19 cellular contexts compared by ENCODE assay signal in the genomic region with DNA sequence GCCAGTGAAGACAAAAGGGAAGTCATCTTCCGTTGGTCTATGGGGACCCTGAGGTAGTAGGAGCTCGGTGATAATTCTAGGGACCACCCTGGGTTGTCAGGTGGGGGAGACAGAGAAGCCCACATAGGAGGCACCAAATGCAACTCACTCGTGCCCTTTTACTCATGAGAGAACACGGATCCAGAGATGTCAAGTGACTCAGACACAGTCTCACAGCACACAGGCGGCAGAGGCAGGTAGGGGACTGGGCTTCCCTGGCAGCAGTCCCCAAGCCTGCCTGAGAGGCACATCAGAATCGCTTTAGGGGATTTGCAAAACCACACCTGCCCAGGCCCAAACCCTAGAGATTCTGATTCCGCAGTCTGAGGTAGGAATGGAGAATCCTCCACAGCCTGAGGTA. TPM values are rescaled to one million over a fixed set of nuclear protein-coding genes. Genes with fewer than 3 reads are reported as not detected.
A peak's percentile ranks its signal among the peaks of the same experiment; 100 is the strongest.
DNase-seq lines count a peak whose midpoint lies in the region; ATAC-seq, FAIRE-seq and TF ChIP-seq lines count a peak whose summit lies in the region.
"Had no signal": no experiment of that assay in that cellular context is flagged by ENCODE, and none has a peak within 500 bp of the region (broad histone marks: within the 10 kb centered on the region; RNA-seq: fewer than 3 reads in every experiment).

No MANE protein-coding gene starts in this region.

- H3K27ac ChIP-seq in H1 (ENCODE audit: low read depth, low read length) (no peak overlapping the region), H9 (ENCODE audit: insufficient read length, low read depth, low read length) (no peak overlapping the region)
- H3K27ac ChIP-seq: epithelial cell of prostate, right lobe of liver had no signal

- H3K4me1 Mint-ChIP-seq in activated naive CD4-positive, alpha-beta T cell treated with anti-CD3 and anti-CD28 coated beads, Interleukin-2, amount 50 U/mL, for 24 hours, result peaks cover 85% of the 10 kb centered on the region
- H3K4me1 Mint-ChIP-seq in activated B cell treated with CpG ODN at 0.5 μM for 24 hours (peaks cover 78% of the 10 kb centered on the region), H9 (peaks cover 0 to 5% of the 10 kb centered on the region in 2 experiments; a peak in 2 of 4 replicates)

- no peaks in the 10 kb centered on the region for H3K36me3 ChIP-seq in H1 (ENCODE audit: control insufficient read depth in 2 of 4, insufficient read depth in 4 of 4, low read length in 3 of 4)
- H3K36me3 ChIP-seq: right lobe of liver had no signal

- peak overlapping the region; percentile 37; the same call in 1 of the 2 replicates for H2BK15ac ChIP-seq in H1 (ENCODE audit: low read length)
- no peak overlapping the region for H2BK15ac ChIP-seq in H9 (ENCODE audit: low read depth, low read length)

- H3T11ph ChIP-seq in H9 (ENCODE audit: low read length), result no peak overlapping the region

- H3K9me3 Mint-ChIP-seq in activated naive CD4-positive, alpha-beta T cell treated with anti-CD3 and anti-CD28 coated beads, Interleukin-2, amount 50 U/mL, for 24 hours, result no peaks in the 10 kb centered on the region
- no peaks in the 10 kb centered on the region for H3K9me3 Mint-ChIP-seq in activated B cell treated with CpG ODN at 0.5 μM for 24 hours
- H3K9me3 Mint-ChIP-seq in H9, result no peaks in the 10 kb centered on the region
- H3K9me3 Mint-ChIP-seq: HFFc6 had no signal

- H4K5ac ChIP-seq in H1 (ENCODE audit: insufficient read length, low read depth, low read length) (no peak overlapping the region), H9 (ENCODE audit: insufficient read length, low read depth, low read length) (no peak overlapping the region)

- no peak for FAIRE-seq in H1 (lab: Jason Lieb, UNC)
- FAIRE-seq: frontal cortex had no signal

- no peak for ATAC-seq in activated B cell treated with CpG ODN at 0.5 μM for 24 hours (ENCODE audit: low read depth)
- no peak for ATAC-seq in HG03460 (IDR thresholded peaks at IDR 0.05; ENCODE audit: unreplicated experiment)
- ATAC-seq: right lobe of liver had no signal

- CTCF ChIA-PET in activated B cell treated with CpG ODN at 0.5 μM for 24 hours (lab: Charles Lee), result interaction anchor here (1.0 to 1.4 kb wide), 2 partner anchors 10 to 113 kb away, joined by 3 to 4 read pairs; no protein-coding TSS in a partner anchor
- CTCF ChIA-PET in H1 (lab: Charles Lee; ENCODE audit: partially characterized antibody), result interaction anchor here (0.6 to 2.9 kb wide), 5 partner anchors 9 to 244 kb away, joined by 3 to 14 read pairs (median 4); no protein-coding TSS in a partner anchor

- H3K14ac ChIP-seq in H1 (ENCODE audit: insufficient read length) (no peak overlapping the region), H9 (ENCODE audit: insufficient read depth, low read length) (no peak overlapping the region)

- H3K4me1 ChIP-seq in H1 (replicated peaks in 1 of 4; ENCODE audit: control insufficient read depth in 3 of 4, insufficient read depth in 4 of 4, low read length in 3 of 4), result no peaks in the 10 kb centered on the region
- no peaks in the 10 kb centered on the region for H3K4me1 ChIP-seq in H9 (ENCODE audit: insufficient read depth, low read length)
- H3K4me1 ChIP-seq: right lobe of liver had no signal

- H3K79me1 ChIP-seq in H1 (ENCODE audit: low read depth, low read length), result no peaks in the 10 kb centered on the region
- no peaks in the 10 kb centered on the region for H3K79me1 ChIP-seq in H9 (ENCODE audit: insufficient read depth, low read depth, low read length, poor library complexity, severe bottlenecking)

- H2AK5ac ChIP-seq in H1 (ENCODE audit: low read depth, low read length) (no peak overlapping the region), H9 (ENCODE audit: insufficient read length, low read length) (no peak overlapping the region)

- peak overlapping the region; percentile 86 for H3K27ac Mint-ChIP-seq in activated naive CD4-positive, alpha-beta T cell treated with anti-CD3 and anti-CD28 coated beads, Interleukin-2, amount 50 U/mL, for 24 hours
- no peak overlapping the region for H3K27ac Mint-ChIP-seq in activated B cell treated with CpG ODN at 0.5 μM for 24 hours
- no peak overlapping the region; a peak in 1 of 7 replicates for H3K27ac Mint-ChIP-seq in H9
- H3K27ac Mint-ChIP-seq: HFFc6 had no signal

- H3K18ac ChIP-seq in H1 (ENCODE audit: extremely low read depth, low read length) (no peak overlapping the region), H9 (ENCODE audit: insufficient read length, low read depth, low read length) (no peak overlapping the region)

- H2BK12ac ChIP-seq in H1 (ENCODE audit: low read depth, low read length) (no peak overlapping the region), H9 (ENCODE audit: insufficient read length, low read depth, low read length) (no peak overlapping the region)

- H3K9ac ChIP-seq in H1 (replicated peaks in 1 of 4; ENCODE audit: extremely low read depth in 1 of 4, low read depth in 3 of 4, low read length in 3 of 4), result no peak overlapping the region
- no peak overlapping the region for H3K9ac ChIP-seq in H9 (ENCODE audit: extremely low read depth, insufficient read length, low read length)

- POLR2A ChIA-PET in activated B cell treated with CpG ODN at 0.5 μM for 24 hours (lab: Charles Lee), result interaction anchor here (0.7 to 1.8 kb wide), 3 partner anchors 27 to 61 kb away, joined by 3 to 6 read pairs (median 3); no protein-coding TSS in a partner anchor
- POLR2A ChIA-PET in H1 (lab: Charles Lee; ENCODE audit: partially characterized antibody), result no interaction called here

- H3K4me3 ChIP-seq in H1 (ENCODE audit: extremely low read depth in 1 of 4, insufficient read depth in 2 of 4, low read depth in 3 of 4, low read length in 4 of 4), result no peak overlapping the region
- H3K4me3 ChIP-seq: right lobe of liver had no signal

- no peak for TF ChIP-seq POLR2A in H1 (IDR thresholded peaks at IDR 0.05; ENCODE audit: control extremely low read depth in 1 of 2, low read depth in 2 of 2, low read length in 2 of 2)

- no peak for TF ChIP-seq CTCF in activated B cell treated with CpG ODN at 0.5 μM for 24 hours (IDR thresholded peaks at IDR 0.05)
- TF ChIP-seq CTCF in H1 (IDR thresholded peaks at IDR 0.05; ENCODE audit: control extremely low read depth in 1 of 3, insufficient read depth in 1 of 3, low read depth in 1 of 3, low read length in 3 of 3), result no peak
- TF ChIP-seq CTCF in H9 (conservative IDR thresholded peaks at IDR 0.05), result no peak

- intact Hi-C loops in activated B cell treated with CpG ODN at 0.5 μM for 24 hours (cut with micrococcal nuclease), result no loop called here

- TF ChIP-seq RAD21 in H1 (IDR thresholded peaks at IDR 0.05 in 1 of 2, conservative IDR thresholded peaks at IDR 0.05 in 1 of 2; ENCODE audit: low read depth in 2 of 2, low read length in 2 of 2), result no peak

- H4K20me1 ChIP-seq in H1 (replicated peaks in 1 of 2; ENCODE audit: control insufficient read depth in 1 of 2, insufficient read depth in 2 of 2, low read length in 2 of 2) (no peaks in the 10 kb centered on the region), H9 (ENCODE audit: control insufficient read depth, insufficient read depth, insufficient read length) (no peaks in the 10 kb centered on the region)

- H3K9me3 ChIP-seq in H1 (ENCODE audit: insufficient read depth in 2 of 2, low read depth in 1 of 2, low read length in 1 of 2) (no peaks in the 10 kb centered on the region), H9 (ENCODE audit: control insufficient read depth, low read depth, low read length) (no peaks in the 10 kb centered on the region)
- H3K9me3 ChIP-seq: right lobe of liver had no signal

- no peak overlapping the region for H3K23ac ChIP-seq in H1 (ENCODE audit: insufficient read length)
- no peak overlapping the region for H3K23ac ChIP-seq in H9 (ENCODE audit: insufficient read length, low read depth, low read length)

- no peaks in the 10 kb centered on the region; the same call in 1 of the 2 replicates for H3K23me2 ChIP-seq in H1 (ENCODE audit: low read depth, low read length)
- H3K23me2 ChIP-seq in H9 (ENCODE audit: insufficient read length, low read depth, low read length, poor library complexity, severe bottlenecking), result no peaks in the 10 kb centered on the region

- no peak overlapping the region for H4K8ac ChIP-seq in H1 (ENCODE audit: extremely low read depth, insufficient read depth, low read length)
- no peak overlapping the region for H4K8ac ChIP-seq in H9 (replicated peaks; ENCODE audit: insufficient read length, low read depth, low read length)

- H3K56ac ChIP-seq in H1 (replicated peaks; ENCODE audit: insufficient read length, low read depth, low read length) (no peak overlapping the region), H9 (ENCODE audit: insufficient read length, low read depth, low read length) (no peak overlapping the region)

- H3K27me3 ChIP-seq in H1 (replicated peaks in 1 of 4; ENCODE audit: control insufficient read depth in 3 of 4, extremely low read depth in 1 of 4, insufficient read depth in 3 of 4, low read length in 3 of 4), result no peaks in the 10 kb centered on the region
- no peaks in the 10 kb centered on the region for H3K27me3 ChIP-seq in H9 (ENCODE audit: insufficient read depth, low read length)
- H3K27me3 ChIP-seq: right lobe of liver had no signal

- no peaks in the 10 kb centered on the region for H3K36me3 Mint-ChIP-seq in activated naive CD4-positive, alpha-beta T cell treated with anti-CD3 and anti-CD28 coated beads, Interleukin-2, amount 50 U/mL, for 24 hours
- H3K36me3 Mint-ChIP-seq in activated B cell treated with CpG ODN at 0.5 μM for 24 hours (ENCODE audit: low read depth) (no peaks in the 10 kb centered on the region), H9 (ENCODE audit: insufficient read depth in 1 of 3, low read depth in 3 of 3) (no peaks in the 10 kb centered on the region)

- WGBS in H1 (ENCODE audit: extremely low coverage in 1 of 2, insufficient coverage in 1 of 2, insufficient read length in 1 of 2, insufficient replicate concordance in 2 of 2, low coverage in 1 of 2, low lambda C conversion rate in 2 of 2, missing lambda C conversion rate in 1 of 2), 2 experiments, result 81% methylated on average over 7 of the region's 7 CpGs; no CpG with 5 or more reads in 1 of the 2 experiments
- no CpG with 5 or more reads among the region's 7 CpGs for WGBS in H9 (ENCODE audit: extremely low coverage, insufficient read length, low lambda C conversion rate)

- no peak for DNase-seq in activated naive CD4-positive, alpha-beta T cell treated with Interleukin-2 at 50 U/mL for 16 hours
- DNase-seq in activated B cell treated with CpG ODN at 0.5 μM for 24 hours, result no peak
- no peak for DNase-seq in H1 (ENCODE audit: low read depth in 1 of 2, low spot score in 2 of 2)
- DNase-seq in H9, result no peak
- no peak for DNase-seq in NCI-H524 treated with DMSO at 0.1 percent for 48 hours (lab: John Stamatoyannopoulos, UW)
- DNase-seq: activated CD4-positive, CD25-positive, alpha-beta regulatory T cell treated with anti-CD3 and anti-CD28 coated beads, Interleukin-2, amount 50 U/mL, for 72 hours; activated effector memory CD4-positive, alpha-beta T cell treated with Interleukin-2 at 50 U/mL for 16 hours; cortex of kidney; HFFc6; midbrain; NCI-H187; NCI-H446; nucleus accumbens; SHP77 had no signal

- TF ChIP-seq EP300 in H1 (IDR thresholded peaks at IDR 0.05; ENCODE audit: borderline replicate concordance in 1 of 2, low read depth in 2 of 2, low read length in 2 of 2), result no peak

- H3K79me2 ChIP-seq in H1 (ENCODE audit: control insufficient read depth in 1 of 2, insufficient read depth in 2 of 2, low read length in 2 of 2), result no peaks in the 10 kb centered on the region
- no peaks in the 10 kb centered on the region for H3K79me2 ChIP-seq in H9 (ENCODE audit: insufficient read depth, low read length)

- H3K4me2 ChIP-seq in H1 (ENCODE audit: insufficient read depth in 1 of 2, low read depth in 2 of 2, low read length in 2 of 2) (no peak overlapping the region), H9 (ENCODE audit: insufficient read depth, insufficient read length, low read length) (no peak overlapping the region)

- H4K91ac ChIP-seq in H1 (replicated peaks; ENCODE audit: insufficient read length, low read length) (no peak overlapping the region), H9 (ENCODE audit: insufficient read length, low read depth, low read length) (no peak overlapping the region)

- H2AFZ ChIP-seq in H1 (ENCODE audit: low read length), result no peak overlapping the region
- no peak overlapping the region for H2AFZ ChIP-seq in H9 (ENCODE audit: low read length)

- no peaks in the 10 kb centered on the region for H3K27me3 Mint-ChIP-seq in activated naive CD4-positive, alpha-beta T cell treated with anti-CD3 and anti-CD28 coated beads, Interleukin-2, amount 50 U/mL, for 24 hours
- H3K27me3 Mint-ChIP-seq in activated B cell treated with CpG ODN at 0.5 μM for 24 hours (no peaks in the 10 kb centered on the region), H9 (ENCODE audit: low read depth) (peaks cover 5% of the 10 kb centered on the region)

- H3K4me3 Mint-ChIP-seq in activated naive CD4-positive, alpha-beta T cell treated with anti-CD3 and anti-CD28 coated beads, Interleukin-2, amount 50 U/mL, for 24 hours, result peak overlapping the region; percentile 51
- peak overlapping the region; percentile 42 for H3K4me3 Mint-ChIP-seq in activated B cell treated with CpG ODN at 0.5 μM for 24 hours
- H3K4me3 Mint-ChIP-seq in H9, result no peak overlapping the region
- H3K4me3 Mint-ChIP-seq: HFFc6 had no signal

- H3K4ac ChIP-seq in H1 (replicated peaks; ENCODE audit: insufficient read length, low read depth, low read length), result no peak overlapping the region
- no peak overlapping the region for H3K4ac ChIP-seq in H9 (ENCODE audit: low read depth, low read length)

- no peak overlapping the region for H2BK5ac ChIP-seq in H1 (ENCODE audit: low read depth, low read length)
- H2BK5ac ChIP-seq in H9 (ENCODE audit: insufficient read length, low read length), result no peak overlapping the region

- H2BK120ac ChIP-seq in H1 (replicated peaks; ENCODE audit: low read depth, low read length) (no peak overlapping the region), H9 (ENCODE audit: low read depth, low read length, poor library complexity, severe bottlenecking) (no peak overlapping the region)

- H2BK20ac ChIP-seq in H1 (ENCODE audit: low read length) (no peak overlapping the region), H9 (ENCODE audit: low read depth, low read length, poor library complexity, severe bottlenecking) (no peak overlapping the region)

RNA-seq across cellular contexts. Expression of gene RUNX3, which starts 31.3 kb away (rescaled TPM):
- total RNA-seq in activated B cell treated with CpG ODN at 0.5 μM for 24 hours (141 and 153 TPM in 2 replicates), H9 (2021) (0.33 and 0.35 TPM in 2 replicates)
- 0.48 and 0.82 TPM in 2 replicates for total RNA-seq in H1 (2021; fragmentation: NEBNext Ultra II Directional; extraction: Animal tissue kit (Norgen Biotek cat#: 25700))
- 0.49 and 0.62 TPM in 2 replicates for polyA plus RNA-seq in H1 (2011; rRNA removed)
- polyA plus RNA-seq in H1 (2011; cell fraction: cytosol; rRNA removed), result 0.44 TPM
- 0.70 TPM for polyA plus RNA-seq in H1 (2011; cell fraction: nucleus; rRNA removed)
- 0.33 to 1.3 TPM (median 0.64 TPM) in 4 replicates for polyA plus RNA-seq in H1 (2012, experiment 1 of 2)
- polyA plus RNA-seq in H1 (2012, experiment 2 of 2), result 0.55 TPM
- 0.61 TPM for polyA plus RNA-seq in H1 (2013, experiment 1 of 2)
- polyA plus RNA-seq in H1 (2013, experiment 2 of 2), result 0.52 TPM
- 0.13 TPM in 1 of 2 replicates, not detected in the other for polyA minus RNA-seq in H1 (2011; rRNA and poly(A)+ RNA removed)
- 1.5 TPM for polyA minus RNA-seq in H1 (2011; cell fraction: cytosol; rRNA and poly(A)+ RNA removed)
- 0.30 TPM for polyA minus RNA-seq in H1 (2011; cell fraction: nucleus; rRNA and poly(A)+ RNA removed)
- total RNA-seq: frontal cortex, HFFc6 had no signal

Comparison
In these comparisons a context has a peak if more than half of its experiments do, and no peak if none do; other contexts are left out.
1. H3K4me3 Mint-ChIP-seq: peak in activated naive CD4-positive, alpha-beta T cell treated with anti-CD3 and anti-CD28 coated beads, Interleukin-2, amount 50 U/mL, for 24 hours (single experiment) and activated B cell treated with CpG ODN at 0.5 μM for 24 hours (single experiment); none in H9 (0 of 2).
2. RNA of gene RUNX3, which starts 31.3 kb away (total RNA-seq): 141 to 153 TPM in activated B cell treated with CpG ODN at 0.5 μM for 24 hours; 0.48 to 0.82 TPM in H1 and 0.33 to 0.35 TPM in H9; every median in the first group is over 10 times any median in the second.